42 cellular contexts compared by ENCODE assay signal in the genomic region with DNA sequence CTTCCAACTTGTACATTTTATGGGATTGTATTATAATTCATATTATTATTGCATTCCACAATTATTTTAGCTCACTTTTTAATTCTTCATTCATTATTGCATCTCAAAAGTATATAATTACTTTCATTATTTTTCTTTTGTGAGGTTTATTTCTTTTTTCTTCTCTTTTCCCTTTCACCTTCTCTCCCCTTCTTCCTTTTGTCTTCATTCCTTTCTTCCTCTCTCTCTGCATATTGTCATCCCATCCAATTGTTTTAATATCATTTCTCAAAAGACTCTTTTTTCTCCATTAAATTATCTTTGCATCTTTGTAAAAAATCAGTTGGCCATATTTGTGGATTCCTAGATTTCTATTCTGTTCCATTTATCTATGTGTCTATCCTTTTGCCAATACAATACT. TPM values are rescaled to one million over a fixed set of nuclear protein-coding genes. Genes with fewer than 3 reads are reported as not detected.
"Had no signal": no experiment of that assay in that cellular context is flagged by ENCODE, and none has a peak within 500 bp of the region (broad histone marks: within the 10 kb centered on the region; RNA-seq: fewer than 3 reads in every experiment).

No MANE protein-coding gene starts in this region.

- H3K4me1 ChIP-seq: adrenal gland, ascending aorta, body of pancreas, breast epithelium had no signal

- H3K27ac Mint-ChIP-seq: activated naive CD4-positive, alpha-beta T cell treated with anti-CD3 and anti-CD28 coated beads for 36 hours; activated naive CD4-positive, alpha-beta T cell treated with anti-CD3 and anti-CD28 coated beads, Interleukin-2, amount 10 ng/mL, durations not matched to agents 7 days and 5 days; activated naive CD4-positive, alpha-beta T cell treated with anti-CD3 and anti-CD28 coated beads, Interleukin-2, amount 50 U/mL, for 24 hours; activated naive CD4-positive, alpha-beta T cell treated with anti-CD3 and anti-CD28 coated beads, Interleukin-2, amount 50 U/mL, for 72 hours; activated naive CD8-positive, alpha-beta T cell; activated naive CD8-positive, alpha-beta T cell treated with anti-CD3 and anti-CD28 coated beads for 36 hours; activated naive CD8-positive, alpha-beta T cell treated with anti-CD3 and anti-CD28 coated beads, Interleukin-2, amount 10 ng/mL, durations not matched to agents 7 days and 5 days; activated naive CD8-positive, alpha-beta T cell treated with anti-CD3 and anti-CD28 coated beads, Interleukin-2, amount 50 U/mL, for 24 hours; activated T-cell treated with anti-CD3 and anti-CD28 coated beads, Interleukin-2, amount 50 U/mL, for 24 hours; activated T-cell treated with anti-CD3 and anti-CD28 coated beads, Interleukin-2, amount 50 U/mL, for 72 hours; activated T-helper 1 cell treated with anti-CD3 and anti-CD28 coated beads, Interleukin-12 subunit alpha, Interleukin-12 subunit beta, Interleukin-2, Interleukin-4 antibody, amounts not matched to agents 30 ng/mL and 10 ng/mL and 1 ng/mL, durations not matched to agents 14 hours and 24 hours and 36 hours; activated T-helper 17 cell treated with anti-CD3 and anti-CD28 coated beads, Interleukin-2, amount 50 U/mL, for 72 hours; activated T-helper 2 cell treated with anti-CD3 and anti-CD28 coated beads, Interferon-gamma antibody, Interleukin-2, Interleukin-4, amounts not matched to agents 10 μg/mL and 5 μg/mL and 100 μg/mL, durations not matched to agents 14 hours and 24 hours and 36 hours; brain had no signal

- H3K36me3 Mint-ChIP-seq: activated naive CD4-positive, alpha-beta T cell treated with anti-CD3 and anti-CD28 coated beads, Interleukin-2, amount 50 U/mL, for 24 hours; activated naive CD4-positive, alpha-beta T cell treated with anti-CD3 and anti-CD28 coated beads, Interleukin-2, amount 50 U/mL, for 72 hours; activated naive CD8-positive, alpha-beta T cell; activated naive CD8-positive, alpha-beta T cell treated with anti-CD3 and anti-CD28 coated beads for 36 hours had no signal

- H3K4me3 ChIP-seq: adrenal gland, ascending aorta, body of pancreas, breast epithelium, cardiac muscle cell had no signal

- DNase-seq: activated effector memory CD4-positive, alpha-beta T cell treated with anti-CD3 and anti-CD28 coated beads, Interleukin-2, amount 50 U/mL, for 16 hours; activated effector memory CD4-positive, alpha-beta T cell treated with Interleukin-2 at 50 U/mL for 16 hours; activated gamma-delta T cell; activated gamma-delta T cell treated with Interleukin-2 at 50 U/mL for 16 hours; activated naive CD4-positive, alpha-beta T cell; activated naive CD4-positive, alpha-beta T cell treated with anti-CD3 and anti-CD28 coated beads for 36 hours; activated naive CD4-positive, alpha-beta T cell treated with anti-CD3 and anti-CD28 coated beads, Interleukin-2, amount 10 ng/mL, durations not matched to agents 7 days and 5 days; activated naive CD4-positive, alpha-beta T cell treated with anti-CD3 and anti-CD28 coated beads, Interleukin-2, amount 50 U/mL, for 16 hours; activated naive CD4-positive, alpha-beta T cell treated with Interleukin-2 at 50 U/mL for 16 hours; activated naive CD8-positive, alpha-beta T cell treated with anti-CD3 and anti-CD28 coated beads for 36 hours; activated naive CD8-positive, alpha-beta T cell treated with anti-CD3 and anti-CD28 coated beads, Interleukin-2, amount 10 ng/mL, durations not matched to agents 7 days and 5 days; activated naive CD8-positive, alpha-beta T cell treated with anti-CD3 and anti-CD28 coated beads, Interleukin-2, amount 50 U/mL, for 24 hours; activated T-cell treated with anti-CD3 and anti-CD28 coated beads, Interleukin-2, amount 50 U/mL, for 1 hour; activated T-cell treated with anti-CD3 and anti-CD28 coated beads, Interleukin-2, amount 50 U/mL, for 24 hours; activated T-cell treated with anti-CD3 and anti-CD28 coated beads, Interleukin-2, amount 50 U/mL, for 4 hours; activated T-cell treated with anti-CD3 and anti-CD28 coated beads, Interleukin-2, amount 50 U/mL, for 48 hours; activated T-cell treated with anti-CD3 and anti-CD28 coated beads, Interleukin-2, amount 50 U/mL, for 72 hours; adrenal gland; amniotic stem cell; amygdala; anterior cingulate cortex; aorta; body of pancreas; brain microvascular endothelial cell; caudate nucleus; central memory CD4-positive, alpha-beta T cell; cerebellar nuclear complex had no signal

- H3K4me3 Mint-ChIP-seq: activated naive CD4-positive, alpha-beta T cell treated with anti-CD3 and anti-CD28 coated beads for 36 hours; activated naive CD4-positive, alpha-beta T cell treated with anti-CD3 and anti-CD28 coated beads, Interleukin-2, amount 10 ng/mL, durations not matched to agents 7 days and 5 days; activated naive CD4-positive, alpha-beta T cell treated with anti-CD3 and anti-CD28 coated beads, Interleukin-2, amount 50 U/mL, for 24 hours; activated naive CD8-positive, alpha-beta T cell; activated naive CD8-positive, alpha-beta T cell treated with anti-CD3 and anti-CD28 coated beads for 36 hours; activated naive CD8-positive, alpha-beta T cell treated with anti-CD3 and anti-CD28 coated beads, Interleukin-2, amount 10 ng/mL, durations not matched to agents 7 days and 5 days; activated naive CD8-positive, alpha-beta T cell treated with anti-CD3 and anti-CD28 coated beads, Interleukin-2, amount 50 U/mL, for 24 hours; activated T-cell treated with anti-CD3 and anti-CD28 coated beads, Interleukin-2, amount 50 U/mL, for 24 hours; activated T-cell treated with anti-CD3 and anti-CD28 coated beads, Interleukin-2, amount 50 U/mL, for 4 hours; activated T-cell treated with anti-CD3 and anti-CD28 coated beads, Interleukin-2, amount 50 U/mL, for 72 hours; activated T-helper 1 cell treated with anti-CD3 and anti-CD28 coated beads, Interleukin-12 subunit alpha, Interleukin-12 subunit beta, Interleukin-2, Interleukin-4 antibody, amounts not matched to agents 30 ng/mL and 10 ng/mL and 1 ng/mL, durations not matched to agents 14 hours and 24 hours and 36 hours; activated T-helper 17 cell treated with anti-CD3 and anti-CD28 coated beads, Interleukin-2, amount 50 U/mL, for 72 hours; brain; central memory CD8-positive, alpha-beta T cell had no signal

- H3K4me1 Mint-ChIP-seq: activated naive CD4-positive, alpha-beta T cell treated with anti-CD3 and anti-CD28 coated beads, Interleukin-2, amount 50 U/mL, for 24 hours; activated T-helper 17 cell treated with anti-CD3 and anti-CD28 coated beads, Interleukin-2, amount 50 U/mL, for 72 hours; brain had no signal

- ATAC-seq: activated naive CD4-positive, alpha-beta T cell treated with anti-CD3 and anti-CD28 coated beads, Interleukin-2, amount 50 U/mL, for 72 hours; activated naive CD8-positive, alpha-beta T cell treated with anti-CD3 and anti-CD28 coated beads, Interleukin-2, amount 50 U/mL, for 24 hours; activated T-cell treated with anti-CD3 and anti-CD28 coated beads, Interleukin-2, amount 50 U/mL, for 4 hours; activated T-cell treated with anti-CD3 and anti-CD28 coated beads, Interleukin-2, amount 50 U/mL, for 72 hours; activated T-helper 17 cell treated with anti-CD3 and anti-CD28 coated beads, Interleukin-2, amount 50 U/mL, for 72 hours; body of pancreas had no signal

- H3K27me3 Mint-ChIP-seq: activated naive CD4-positive, alpha-beta T cell treated with anti-CD3 and anti-CD28 coated beads, Interleukin-2, amount 50 U/mL, for 24 hours; activated naive CD8-positive, alpha-beta T cell; activated naive CD8-positive, alpha-beta T cell treated with anti-CD3 and anti-CD28 coated beads for 36 hours; activated naive CD8-positive, alpha-beta T cell treated with anti-CD3 and anti-CD28 coated beads, Interleukin-2, amount 50 U/mL, for 24 hours; activated T-cell treated with anti-CD3 and anti-CD28 coated beads, Interleukin-2, amount 50 U/mL, for 24 hours; activated T-helper 17 cell treated with anti-CD3 and anti-CD28 coated beads, Interleukin-2, amount 50 U/mL, for 72 hours; brain; central memory CD8-positive, alpha-beta T cell had no signal

- H3K36me3 ChIP-seq: adrenal gland, brain microvascular endothelial cell, breast epithelium, cardiac muscle cell had no signal

- H3K9me3 Mint-ChIP-seq: activated naive CD4-positive, alpha-beta T cell treated with anti-CD3 and anti-CD28 coated beads for 36 hours; activated naive CD4-positive, alpha-beta T cell treated with anti-CD3 and anti-CD28 coated beads, Interleukin-2, amount 10 ng/mL, durations not matched to agents 7 days and 5 days; activated naive CD4-positive, alpha-beta T cell treated with anti-CD3 and anti-CD28 coated beads, Interleukin-2, amount 50 U/mL, for 24 hours; activated naive CD4-positive, alpha-beta T cell treated with anti-CD3 and anti-CD28 coated beads, Interleukin-2, amount 50 U/mL, for 72 hours; activated naive CD8-positive, alpha-beta T cell treated with anti-CD3 and anti-CD28 coated beads for 36 hours; activated naive CD8-positive, alpha-beta T cell treated with anti-CD3 and anti-CD28 coated beads, Interleukin-2, amount 10 ng/mL, durations not matched to agents 7 days and 5 days; activated naive CD8-positive, alpha-beta T cell treated with anti-CD3 and anti-CD28 coated beads, Interleukin-2, amount 50 U/mL, for 24 hours; activated T-cell treated with anti-CD3 and anti-CD28 coated beads, Interleukin-2, amount 50 U/mL, for 24 hours; activated T-cell treated with anti-CD3 and anti-CD28 coated beads, Interleukin-2, amount 50 U/mL, for 4 hours; activated T-cell treated with anti-CD3 and anti-CD28 coated beads, Interleukin-2, amount 50 U/mL, for 72 hours; activated T-helper 1 cell treated with anti-CD3 and anti-CD28 coated beads, Interleukin-12 subunit alpha, Interleukin-12 subunit beta, Interleukin-2, Interleukin-4 antibody, amounts not matched to agents 30 ng/mL and 10 ng/mL and 1 ng/mL, durations not matched to agents 14 hours and 24 hours and 36 hours; activated T-helper 17 cell treated with anti-CD3 and anti-CD28 coated beads, Interleukin-2, amount 50 U/mL, for 72 hours; activated T-helper 2 cell treated with anti-CD3 and anti-CD28 coated beads, Interferon-gamma antibody, Interleukin-2, Interleukin-4, amounts not matched to agents 10 μg/mL and 5 μg/mL and 100 μg/mL, durations not matched to agents 14 hours and 24 hours and 36 hours; brain; central memory CD8-positive, alpha-beta T cell had no signal

- H3K27ac ChIP-seq: adrenal gland, ascending aorta, body of pancreas, brain microvascular endothelial cell, breast epithelium, cardiac muscle cell had no signal

- H3K9me3 ChIP-seq: adrenal gland, ascending aorta, body of pancreas, breast epithelium had no signal

- FAIRE-seq: astrocyte, bronchial epithelial cell had no signal

- H3K27me3 ChIP-seq: adrenal gland, ascending aorta, body of pancreas, brain microvascular endothelial cell, breast epithelium, cardiac muscle cell had no signal

RNA-seq across cellular contexts. Expression of gene OR4D1, which starts 47.7 kb away (rescaled TPM):
- total RNA-seq: adrenal gland, aorta, ascending aorta, astrocyte, body of pancreas, breast epithelium, bronchial epithelial cell, cardiac muscle cell, cardiac septum, chondrocyte had no signal
- polyA plus RNA-seq: aorta, cardiac muscle cell had no signal
